ENCODE assay signal across 21 cellular contexts in genomic region chr5:151147033-151147432, GRCh38. TPM values are rescaled to one million over a fixed set of nuclear protein-coding genes. Genes with fewer than 3 reads are reported as not detected.
DNase-seq lines count a peak whose midpoint lies in the region; ATAC-seq and TF ChIP-seq lines count a peak whose summit lies in the region.
"Had no signal": no experiment of that assay in that cellular context is flagged by ENCODE, and none has a peak within 500 bp of the region (broad histone marks: within the 10 kb centered on the region; RNA-seq: fewer than 3 reads in every experiment).

No MANE protein-coding gene starts in this region.

- H3K4me2 ChIP-seq in Karpas-422 (ENCODE audit: low read depth, low read length, poor library complexity, severe bottlenecking) (peak overlapping the region; percentile 48), GM23338 (no peak overlapping the region)

- H3K36me3 Mint-ChIP-seq in activated T-cell treated with anti-CD3 and anti-CD28 coated beads, Interleukin-2, amount 50 U/mL, for 24 hours (ENCODE audit: low read depth) = peaks cover 72% of the 10 kb centered on the region
- H3K36me3 Mint-ChIP-seq in activated naive CD8-positive, alpha-beta T cell treated with anti-CD3 and anti-CD28 coated beads, Interleukin-2, amount 10 ng/mL, durations not matched to agents 7 days and 5 days = peaks cover 44% of the 10 kb centered on the region
- H3K36me3 Mint-ChIP-seq in osteocyte (ENCODE audit: unreplicated experiment) = peaks cover 9% of the 10 kb centered on the region
- H3K36me3 Mint-ChIP-seq in GM23338 (ENCODE audit: low read depth) = no peaks in the 10 kb centered on the region; the same call in 2 of the 3 replicates

- peaks cover 99% of the 10 kb centered on the region for H3K4me1 ChIP-seq in Karpas-422 (ENCODE audit: low read length)
- H3K4me1 ChIP-seq in adrenal gland (replicated peaks in 1 of 2) = peaks cover 11 to 45% of the 10 kb centered on the region in 2 donors
- H3K4me1 ChIP-seq in GM23338 (ENCODE audit: insufficient read depth) = peaks cover 3% of the 10 kb centered on the region

- WGBS in adrenal gland, 4 donors = 97 to 100% (median 99%) methylated on average over 4 of the region's 4 CpGs

- no peak for TF ChIP-seq POLR2A in adrenal gland (IDR thresholded peaks at IDR 0.05)

- DNase-seq in activated T-cell treated with anti-CD3 and anti-CD28 coated beads, Interleukin-2, amount 50 U/mL, for 24 hours = no peak
- no peak for DNase-seq in activated T-cell treated with anti-CD3 and anti-CD28 coated beads, Interleukin-2, amount 50 U/mL, for 1 hour
- no peak for DNase-seq in Karpas-422
- no peak for DNase-seq in activated naive CD8-positive, alpha-beta T cell treated with anti-CD3 and anti-CD28 coated beads, Interleukin-2, amount 10 ng/mL, durations not matched to agents 7 days and 5 days
- no peak for DNase-seq in osteocyte (ENCODE audit: extremely low spot score, unreplicated experiment)
- no peak for DNase-seq in adrenal gland
- no peak for DNase-seq in GM23338 (ENCODE audit: low spot score)
- DNase-seq in stimulated activated CD4-positive, alpha-beta T cell treated with anti-CD3 and anti-CD28 coated beads, Interleukin-12 subunit alpha, Interleukin-12 subunit beta, amount 100 ng/mL, for 4 hours = no peak
- DNase-seq: activated gamma-delta T cell; AML-193; cerebellar nuclear complex; H9; NCI-H1694 treated with DMSO at 0.1 percent for 48 hours; NCI-H2171 treated with DMSO at 0.1 percent for 48 hours; NCI-H524 treated with DMSO at 0.1 percent for 48 hours; NK-92 treated with Interleukin-12 subunit alpha and Interleukin-12 subunit beta, amount 100 ng/mL, for 24 hours; nucleus accumbens; Peyer's patch; stimulated activated CD8-positive, alpha-beta memory T cell treated with anti-CD3 and anti-CD28 coated beads, Interleukin-4, amount 100 ng/mL, for 48 hours; uterus had no signal

- intact Hi-C loops in adrenal gland (cut with DNase I) = no loop called here

- TF ChIP-seq CTCF in osteocyte (IDR thresholded peaks at IDR 0.05) (no peak), adrenal gland (IDR thresholded peaks at IDR 0.05) (no peak), GM23338 (conservative IDR thresholded peaks at IDR 0.05; ENCODE audit: low read depth in 2 of 2) (no peak)

- H3K9ac ChIP-seq in Karpas-422 (ENCODE audit: low read length) = peak overlapping the region; percentile 43; the same call in 1 of the 2 replicates

- H3K27me3 ChIP-seq in Karpas-422 (ENCODE audit: low read length) (no peaks in the 10 kb centered on the region), adrenal gland (no peaks in the 10 kb centered on the region), GM23338 (ENCODE audit: insufficient read depth) (no peaks in the 10 kb centered on the region)
- H3K27me3 ChIP-seq: Peyer's patch, uterus had no signal

- H4K20me1 ChIP-seq in Karpas-422 (ENCODE audit: insufficient read depth, low read depth, low read length) = no peaks in the 10 kb centered on the region; the same call in 1 of the 2 replicates
- H4K20me1 ChIP-seq in GM23338 (replicated peaks; ENCODE audit: insufficient read depth) = peaks cover 6% of the 10 kb centered on the region

- H3F3A ChIP-seq in GM23338 (replicated peaks; ENCODE audit: low read depth) = no peaks in the 10 kb centered on the region

- H3K4me1 Mint-ChIP-seq in activated T-cell treated with anti-CD3 and anti-CD28 coated beads, Interleukin-2, amount 50 U/mL, for 24 hours (ENCODE audit: low read depth) = peaks cover 99% of the 10 kb centered on the region
- peaks cover 90% of the 10 kb centered on the region for H3K4me1 Mint-ChIP-seq in activated naive CD8-positive, alpha-beta T cell treated with anti-CD3 and anti-CD28 coated beads, Interleukin-2, amount 10 ng/mL, durations not matched to agents 7 days and 5 days
- H3K4me1 Mint-ChIP-seq in osteocyte (ENCODE audit: unreplicated experiment) = peaks cover 37% of the 10 kb centered on the region
- H3K4me1 Mint-ChIP-seq in GM23338 = peaks cover 12% of the 10 kb centered on the region

- H3K27ac ChIP-seq in Karpas-422 (ENCODE audit: low read length) (peak overlapping the region; percentile 89; the same call in 1 of the 2 replicates), adrenal gland (no peak overlapping the region), GM23338 (ENCODE audit: low read depth) (no peak overlapping the region)
- H3K27ac ChIP-seq: uterus had no signal

- no peaks in the 10 kb centered on the region for H3K27me3 Mint-ChIP-seq in activated T-cell treated with anti-CD3 and anti-CD28 coated beads, Interleukin-2, amount 50 U/mL, for 24 hours
- H3K27me3 Mint-ChIP-seq in activated naive CD8-positive, alpha-beta T cell treated with anti-CD3 and anti-CD28 coated beads, Interleukin-2, amount 10 ng/mL, durations not matched to agents 7 days and 5 days = no peaks in the 10 kb centered on the region
- H3K27me3 Mint-ChIP-seq in osteocyte (ENCODE audit: unreplicated experiment) = no peaks in the 10 kb centered on the region
- H3K27me3 Mint-ChIP-seq in GM23338 (ENCODE audit: insufficient read depth, low read depth, poor library complexity) = peaks cover 5% of the 10 kb centered on the region

- peak overlapping the region; percentile 14; the same call in 1 of the 2 replicates for H3K4me3 ChIP-seq in Karpas-422 (ENCODE audit: low read length)
- H3K4me3 ChIP-seq in adrenal gland = no peak overlapping the region
- no peak overlapping the region for H3K4me3 ChIP-seq in GM23338
- H3K4me3 ChIP-seq: Peyer's patch, uterus had no signal

- POLR2A ChIA-PET in activated naive CD8-positive, alpha-beta T cell treated with anti-CD3 and anti-CD28 coated beads, Interleukin-2, amount 10 ng/mL, durations not matched to agents 7 days and 5 days (lab: Charles Lee) = no interaction called here

- H3K36me3 ChIP-seq in Karpas-422 (ENCODE audit: insufficient read depth, low read length) = peaks cover 28% of the 10 kb centered on the region; the same call in 1 of the 2 replicates
- peaks cover 0 to 24% of the 10 kb centered on the region in 2 donors for H3K36me3 ChIP-seq in adrenal gland (replicated peaks in 1 of 2)
- H3K36me3 ChIP-seq in GM23338 (ENCODE audit: insufficient read depth) = no peaks in the 10 kb centered on the region; the same call in none of the 2 replicates
- H3K36me3 ChIP-seq: Peyer's patch, uterus had no signal

- H3K9me3 ChIP-seq in Karpas-422 (ENCODE audit: low read length) = no peaks in the 10 kb centered on the region
- H3K9me3 ChIP-seq in adrenal gland (replicated peaks in 1 of 3) = no peaks in the 10 kb centered on the region
- H3K9me3 ChIP-seq: Peyer's patch, uterus had no signal

- H3K4me3 Mint-ChIP-seq in activated T-cell treated with anti-CD3 and anti-CD28 coated beads, Interleukin-2, amount 50 U/mL, for 24 hours = no peak overlapping the region
- H3K4me3 Mint-ChIP-seq in activated naive CD8-positive, alpha-beta T cell treated with anti-CD3 and anti-CD28 coated beads, Interleukin-2, amount 10 ng/mL, durations not matched to agents 7 days and 5 days = no peak overlapping the region
- H3K4me3 Mint-ChIP-seq in osteocyte (ENCODE audit: unreplicated experiment) = no peak overlapping the region
- no peak overlapping the region for H3K4me3 Mint-ChIP-seq in GM23338
- H3K4me3 Mint-ChIP-seq: H9 had no signal

- H2AFZ ChIP-seq in Karpas-422 (ENCODE audit: low read length) (no peak overlapping the region), GM23338 (no peak overlapping the region)

- ATAC-seq in activated naive CD8-positive, alpha-beta T cell treated with anti-CD3 and anti-CD28 coated beads, Interleukin-2, amount 10 ng/mL, durations not matched to agents 7 days and 5 days (ENCODE audit: low read depth) = no peak
- no peak for ATAC-seq in GM23338
- ATAC-seq: activated CD4-positive, CD25-positive, alpha-beta regulatory T cell treated with anti-CD3 and anti-CD28 coated beads, Interleukin-2, amount 50 U/mL, for 24 hours had no signal

- H3K79me2 ChIP-seq in Karpas-422 (ENCODE audit: low read length) = peaks cover 99% of the 10 kb centered on the region
- no peaks in the 10 kb centered on the region; the same call in 1 of the 2 replicates for H3K79me2 ChIP-seq in GM23338 (replicated peaks; ENCODE audit: insufficient read depth)

- H3K9me2 ChIP-seq in Karpas-422 (replicated peaks; ENCODE audit: insufficient read depth, low read length) = no peaks in the 10 kb centered on the region
- no peaks in the 10 kb centered on the region for H3K9me2 ChIP-seq in GM23338 (ENCODE audit: insufficient read depth)

- peak overlapping the region; percentile 93 for H3K27ac Mint-ChIP-seq in activated T-cell treated with anti-CD3 and anti-CD28 coated beads, Interleukin-2, amount 50 U/mL, for 24 hours
- H3K27ac Mint-ChIP-seq in activated naive CD8-positive, alpha-beta T cell treated with anti-CD3 and anti-CD28 coated beads, Interleukin-2, amount 10 ng/mL, durations not matched to agents 7 days and 5 days = peak overlapping the region; percentile 79
- peak overlapping the region; percentile 50 for H3K27ac Mint-ChIP-seq in osteocyte (ENCODE audit: unreplicated experiment)
- no peak overlapping the region for H3K27ac Mint-ChIP-seq in GM23338
- H3K27ac Mint-ChIP-seq: H9 had no signal

- H3K9me3 Mint-ChIP-seq in activated T-cell treated with anti-CD3 and anti-CD28 coated beads, Interleukin-2, amount 50 U/mL, for 24 hours = no peaks in the 10 kb centered on the region
- no peaks in the 10 kb centered on the region for H3K9me3 Mint-ChIP-seq in activated naive CD8-positive, alpha-beta T cell treated with anti-CD3 and anti-CD28 coated beads, Interleukin-2, amount 10 ng/mL, durations not matched to agents 7 days and 5 days
- H3K9me3 Mint-ChIP-seq in osteocyte (ENCODE audit: unreplicated experiment) = no peaks in the 10 kb centered on the region
- no peaks in the 10 kb centered on the region for H3K9me3 Mint-ChIP-seq in GM23338
- H3K9me3 Mint-ChIP-seq: H9 had no signal

RNA-seq across cellular contexts. Expression of gene ANXA6, which starts 10.5 kb away (rescaled TPM):
- total RNA-seq in Karpas-422 (2014; rRNA removed; shearing (Covaris generic); ENCODE audit: low replicate concordance) = 277 and 387 TPM in 2 replicates
- total RNA-seq in activated naive CD8-positive, alpha-beta T cell treated with anti-CD3 and anti-CD28 coated beads, Interleukin-2, amount 10 ng/mL, durations not matched to agents 7 days and 5 days = 100 to 1,000 TPM; 518 to 538 TPM
- total RNA-seq in osteocyte (245 and 254 TPM in 2 replicates), adrenal gland (100 to 1,000 TPM; 144 to 382 (median 278) TPM)
- polyA plus RNA-seq in adrenal gland (100 to 1,000 TPM; 115 to 176 (median 139) TPM), GM23338 (2016; fragmentation: Nextera tagmentation; extraction: Ambion mirVana) (26.5 and 30.2 TPM in 2 replicates)
- 87.4 and 110 TPM in 2 replicates for total RNA-seq in GM23338 (2014; rRNA removed; shearing (Covaris generic))
